ENCODE assay signal across 2 cellular contexts in genomic region chr2:163779970-163780597, GRCh38.
TF ChIP-seq lines count a peak whose summit lies in the region.

No MANE protein-coding gene starts in this region.

TF ChIP-seq in A549, 52 proteins besides CTCF, POLR2A, EP300 and RAD21 (continued from another document):
- TF ChIP-seq, protein P1, sequence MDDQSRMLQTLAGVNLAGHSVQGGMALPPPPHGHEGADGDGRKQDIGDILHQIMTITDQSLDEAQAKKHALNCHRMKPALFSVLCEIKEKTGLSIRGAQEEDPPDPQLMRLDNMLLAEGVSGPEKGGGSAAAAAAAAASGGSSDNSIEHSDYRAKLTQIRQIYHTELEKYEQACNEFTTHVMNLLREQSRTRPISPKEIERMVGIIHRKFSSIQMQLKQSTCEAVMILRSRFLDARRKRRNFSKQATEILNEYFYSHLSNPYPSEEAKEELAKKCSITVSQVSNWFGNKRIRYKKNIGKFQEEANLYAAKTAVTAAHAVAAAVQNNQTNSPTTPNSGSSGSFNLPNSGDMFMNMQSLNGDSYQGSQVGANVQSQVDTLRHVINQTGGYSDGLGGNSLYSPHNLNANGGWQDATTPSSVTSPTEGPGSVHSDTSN (IDR thresholded peaks at IDR 0.05) = no peak
- TF ChIP-seq CHD4 (IDR thresholded peaks at IDR 0.05; ENCODE audit: borderline replicate concordance) (no peak), NFE2L2 (conservative IDR thresholded peaks at IDR 0.05; ENCODE audit: low read length) (no peak), EHMT2 (IDR thresholded peaks at IDR 0.05; ENCODE audit: low read depth) (no peak), BCL3 (IDR thresholded peaks at IDR 0.05) (no peak), ELK1 (IDR thresholded peaks at IDR 0.05; ENCODE audit: low read depth, low read length) (no peak), MAZ (IDR thresholded peaks at IDR 0.05; ENCODE audit: borderline replicate concordance, low read depth, low read length) (no peak), ESRRA (IDR thresholded peaks at IDR 0.05; ENCODE audit: borderline replicate concordance, low read length) (no peak)

TF ChIP-seq in HCT116, 20 proteins besides CTCF, POLR2A, EP300 and RAD21 (continued from another document):
- no peak for TF ChIP-seq SRF (IDR thresholded peaks at IDR 0.05; ENCODE audit: low read depth)
- no peak for TF ChIP-seq ELF1 (IDR thresholded peaks at IDR 0.05; ENCODE audit: borderline replicate concordance, low read depth)
- TF ChIP-seq ZNF274 (IDR thresholded peaks at IDR 0.05; ENCODE audit: low read depth, low read length) = no peak
- peak; percentile 53 for TF ChIP-seq TCF7L2 (IDR thresholded peaks at IDR 0.05; ENCODE audit: borderline replicate concordance, extremely low read depth, insufficient read depth, insufficient read length)
- TF ChIP-seq EGR1 (IDR thresholded peaks at IDR 0.05; ENCODE audit: low read depth) = no peak
TF ChIP-seq in HCT116: peak in this region for 2.
